15 cellular contexts compared by ENCODE assay signal in the genomic region with DNA sequence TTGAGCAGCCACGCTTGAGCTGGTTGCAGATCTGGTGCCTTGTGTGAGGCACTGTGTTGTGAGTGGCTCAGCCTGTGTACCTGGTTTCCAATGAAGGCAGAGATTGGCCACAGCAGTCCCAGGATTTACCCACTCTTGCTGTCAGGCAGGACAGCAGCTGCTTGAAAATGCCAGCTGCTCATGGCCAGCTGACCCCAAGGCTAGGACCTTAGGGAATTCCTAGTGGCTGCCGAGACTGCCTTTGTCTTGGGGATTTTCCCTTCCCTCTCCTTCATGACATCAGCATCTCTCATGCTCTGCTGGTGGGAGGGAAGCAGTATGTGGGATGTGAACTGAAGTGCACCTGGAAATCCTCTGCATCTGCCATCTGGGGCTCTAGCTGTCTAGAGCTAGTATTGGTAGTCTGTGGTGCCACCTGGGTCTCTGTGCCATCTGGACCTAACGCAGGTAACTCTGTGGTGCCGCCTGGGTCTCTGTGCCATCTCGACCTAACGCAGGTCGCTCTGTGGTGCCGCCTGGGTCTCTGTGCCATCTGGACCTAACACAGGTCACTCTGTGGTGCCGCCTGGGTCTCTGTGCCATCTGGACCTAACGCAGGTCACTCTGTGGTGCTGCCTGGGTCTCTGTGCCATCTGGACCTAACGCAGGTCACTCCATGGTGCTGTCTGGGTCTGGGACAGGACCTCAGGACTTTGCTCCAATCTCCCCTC.
DNase-seq lines count a peak whose midpoint lies in the region; TF ChIP-seq lines count a peak whose summit lies in the region.
"Had no signal": no experiment of that assay in that cellular context is flagged by ENCODE, and none has a peak within 500 bp of the region (broad histone marks: within the 10 kb centered on the region; RNA-seq: fewer than 3 reads in every experiment).

No MANE protein-coding gene starts in this region.

- DNase-seq in NCI-H524 (lab: John Stamatoyannopoulos, UW) (peak; percentile 75 to 90), epidermal melanocyte (ENCODE audit: insufficient read length, low spot score) (peak; percentile 3), retina (peak; percentile 46), NOMO-1 treated with DMSO at 0.1 percent for 48 hours (lab: John Stamatoyannopoulos, UW; ENCODE audit: unreplicated experiment) (no peak), AG08396 (ENCODE audit: low spot score) (no peak), Kasumi-1 (lab: John Stamatoyannopoulos, UW) (no peak)
- DNase-seq: activated CD8-positive, alpha-beta memory T cell treated with anti-CD3 and anti-CD28 coated beads, Interleukin-2, amount 50 U/mL, for 48 hours; H9; NCI-H1092; stimulated activated CD4-positive, alpha-beta T cell treated with anti-CD3 and anti-CD28 coated beads, Interleukin-4, amount 100 ng/mL, for 1 hour; stimulated activated CD8-positive, alpha-beta memory T cell treated with anti-CD3 and anti-CD28 coated beads, Interleukin-4, amount 100 ng/mL, for 48 hours had no signal

- peaks cover under 1% of the 10 kb centered on the region; the same call in 1 of the 2 replicates for H3K4me1 ChIP-seq in HEK293 (ENCODE audit: control insufficient read depth, insufficient read depth, low read length)

- CTCF ChIA-PET in HEK293 (lab: Yijun Ruan, JAX), result interaction anchor here (0.6 to 1.1 kb wide), 3 partner anchors 24 to 327 kb away, joined by 3 to 4 read pairs (median 3); no protein-coding TSS in a partner anchor

- H3K4me3 ChIP-seq in HEK293 (ENCODE audit: low read depth, low read length), result no peak overlapping the region
- H3K4me3 ChIP-seq: ascending aorta, BLaER1, pancreas had no signal

- POLR2A ChIA-PET in HEK293 (lab: Yijun Ruan, JAX), result interaction anchor here (1.4 kb wide), 1 partner anchor 28 kb away, joined by 3 read pairs; no protein-coding TSS in a partner anchor

- no peak overlapping the region for H3K27ac ChIP-seq in HEK293 (ENCODE audit: extremely low read depth, low read depth, low read length)
- H3K27ac ChIP-seq: ascending aorta, BLaER1, pancreas had no signal

- no peaks in the 10 kb centered on the region for H3K36me3 ChIP-seq in HEK293 (ENCODE audit: control insufficient read depth in 2 of 2, insufficient read depth in 1 of 2, low read length in 2 of 2)
- H3K36me3 ChIP-seq: ascending aorta, BLaER1, pancreas had no signal

- TF ChIP-seq CTCF in HEK293 (tag by site-specific recombination; IDR thresholded peaks at IDR 0.05), result no peak

- H3K9me3 ChIP-seq in HEK293 (ENCODE audit: control insufficient read depth, insufficient read depth, low read depth, low read length), result no peaks in the 10 kb centered on the region
- H3K9me3 ChIP-seq: ascending aorta, BLaER1, pancreas had no signal

TF ChIP-seq in HEK293, 187 proteins besides CTCF, POLR2A, EP300 and RAD21:
- TF ChIP-seq GLI4 (tag by site-specific recombination; IDR thresholded peaks at IDR 0.05) (no peak), ZNF654 (tag by site-specific recombination; IDR thresholded peaks at IDR 0.05; ENCODE audit: low read depth) (no peak), ZBTB1 (tag by site-specific recombination; IDR thresholded peaks at IDR 0.05) (no peak), ZNF785 (tag by site-specific recombination; IDR thresholded peaks at IDR 0.05) (no peak), EGR2 (tag by site-specific recombination; IDR thresholded peaks at IDR 0.05; ENCODE audit: low read depth) (peak; percentile 56; the same call in 1 of the 2 replicates), YY2 (tag by site-specific recombination; IDR thresholded peaks at IDR 0.05) (no peak), ZNF354C (tag by site-specific recombination; IDR thresholded peaks at IDR 0.05; ENCODE audit: borderline replicate concordance, low read depth) (no peak)
- TF ChIP-seq, protein P1, sequence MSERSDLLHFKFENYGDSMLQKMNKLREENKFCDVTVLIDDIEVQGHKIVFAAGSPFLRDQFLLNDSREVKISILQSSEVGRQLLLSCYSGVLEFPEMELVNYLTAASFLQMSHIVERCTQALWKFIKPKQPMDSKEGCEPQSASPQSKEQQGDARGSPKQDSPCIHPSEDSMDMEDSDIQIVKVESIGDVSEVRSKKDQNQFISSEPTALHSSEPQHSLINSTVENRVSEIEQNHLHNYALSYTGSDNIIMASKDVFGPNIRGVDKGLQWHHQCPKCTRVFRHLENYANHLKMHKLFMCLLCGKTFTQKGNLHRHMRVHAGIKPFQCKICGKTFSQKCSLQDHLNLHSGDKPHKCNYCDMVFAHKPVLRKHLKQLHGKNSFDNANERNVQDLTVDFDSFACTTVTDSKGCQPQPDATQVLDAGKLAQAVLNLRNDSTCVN (tag by site-specific recombination; optimal IDR thresholded peaks at IDR 0.05), result no peak
TF ChIP-seq in HEK293: peak in this region for 1.

Comparison
In these comparisons a context has a peak if more than half of its experiments do, and no peak if none do; other contexts are left out.
1. DNase-seq: peak in NCI-H524 (2 of 2), epidermal melanocyte (single experiment) and retina (single experiment); none in NOMO-1 treated with DMSO at 0.1 percent for 48 hours (single experiment), AG08396 (single experiment) and Kasumi-1 (0 of 2).